Comparison of ENCODE assay signal across 25 cellular contexts in the genomic region with DNA sequence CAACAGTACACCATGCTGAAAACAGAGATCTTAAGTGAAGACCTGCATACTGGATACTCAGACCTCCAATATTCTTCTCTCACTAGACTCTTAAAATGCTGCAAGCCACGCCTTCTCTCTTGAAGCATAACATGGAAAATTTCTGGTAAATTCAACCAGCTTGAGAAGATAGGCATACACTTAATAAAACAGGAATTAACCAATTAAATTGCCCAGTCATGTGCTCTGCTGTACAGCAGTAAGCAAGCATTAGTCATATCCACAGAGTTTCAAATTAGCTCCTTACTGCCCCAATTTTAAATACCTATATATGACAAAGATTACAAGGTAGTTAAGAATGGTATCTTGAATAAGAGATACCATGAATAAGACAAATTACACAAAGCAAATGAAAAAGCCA. TPM values are rescaled to one million over a fixed set of nuclear protein-coding genes. Genes with fewer than 3 reads are reported as not detected.
DNase-seq lines count a peak whose midpoint lies in the region; ATAC-seq, FAIRE-seq and TF ChIP-seq lines count a peak whose summit lies in the region.
"Had no signal": no experiment of that assay in that cellular context is flagged by ENCODE, and none has a peak within 500 bp of the region (broad histone marks: within the 10 kb centered on the region; RNA-seq: fewer than 3 reads in every experiment).

No MANE protein-coding gene starts in this region.

- H3K27ac ChIP-seq in GM23338 (ENCODE audit: low read depth) (no peak overlapping the region), astrocyte (ENCODE audit: low read depth, low read length) (no peak overlapping the region), right atrium auricular region (no peak overlapping the region)
- H3K27ac ChIP-seq: BLaER1 treated with 17β-estradiol and CSF1 and Interleukin-3, amounts not matched to agents 10 nM and 100 nM; HL-60 had no signal

- no peak overlapping the region for H3K4me3 ChIP-seq in GM23338
- no peak overlapping the region for H3K4me3 ChIP-seq in astrocyte (ENCODE audit: insufficient read depth, low read depth, low read length)
- no peak overlapping the region for H3K4me3 ChIP-seq in right atrium auricular region
- H3K4me3 ChIP-seq: BLaER1 treated with 17β-estradiol and CSF1 and Interleukin-3, amounts not matched to agents 10 nM and 100 nM had no signal

- H4K20me1 ChIP-seq in GM23338 (replicated peaks; ENCODE audit: insufficient read depth) (no peaks in the 10 kb centered on the region), astrocyte (ENCODE audit: insufficient read depth, low read length) (no peaks in the 10 kb centered on the region)
- H4K20me1 ChIP-seq: BLaER1 treated with 17β-estradiol and CSF1 and Interleukin-3, amounts not matched to agents 10 nM and 100 nM had no signal

- no peaks in the 10 kb centered on the region for H3K27me3 Mint-ChIP-seq in GM23338 (ENCODE audit: insufficient read depth, low read depth, poor library complexity)
- H3K27me3 Mint-ChIP-seq in astrocyte (ENCODE audit: low read depth, unreplicated experiment): no peaks in the 10 kb centered on the region

- H3K4me3 Mint-ChIP-seq in GM23338: no peak overlapping the region
- no peak overlapping the region for H3K4me3 Mint-ChIP-seq in astrocyte (ENCODE audit: unreplicated experiment)
- H3K4me3 Mint-ChIP-seq: CD8-positive, alpha-beta T cell; H9 had no signal

- H3K36me3 Mint-ChIP-seq in GM23338 (ENCODE audit: low read depth) (no peaks in the 10 kb centered on the region), astrocyte (ENCODE audit: low read depth, unreplicated experiment) (no peaks in the 10 kb centered on the region)
- H3K36me3 Mint-ChIP-seq: CD8-positive, alpha-beta T cell had no signal

- H3K9me3 Mint-ChIP-seq in GM23338: no peaks in the 10 kb centered on the region
- H3K9me3 Mint-ChIP-seq in astrocyte (ENCODE audit: unreplicated experiment): no peaks in the 10 kb centered on the region
- H3K9me3 Mint-ChIP-seq: CD8-positive, alpha-beta T cell; H9 had no signal

- H3F3A ChIP-seq in GM23338 (replicated peaks; ENCODE audit: low read depth): no peaks in the 10 kb centered on the region

- H3K9me3 ChIP-seq in astrocyte (ENCODE audit: insufficient read depth, low read depth, low read length): no peaks in the 10 kb centered on the region
- no peaks in the 10 kb centered on the region for H3K9me3 ChIP-seq in right atrium auricular region
- H3K9me3 ChIP-seq: BLaER1 treated with 17β-estradiol and CSF1 and Interleukin-3, amounts not matched to agents 10 nM and 100 nM had no signal

- H3K4me1 ChIP-seq in GM23338 (ENCODE audit: insufficient read depth) (no peaks in the 10 kb centered on the region), astrocyte (ENCODE audit: insufficient read depth, low read length) (no peaks in the 10 kb centered on the region), right atrium auricular region (no peaks in the 10 kb centered on the region)
- H3K4me1 ChIP-seq: BLaER1 treated with 17β-estradiol and CSF1 and Interleukin-3, amounts not matched to agents 10 nM and 100 nM had no signal

- intact Hi-C loops in head of caudate nucleus (cut with DNase I): no loop called here

- no peak for DNase-seq in GM23338 (ENCODE audit: low spot score)
- peak; percentile 1 for DNase-seq in astrocyte (ENCODE audit: low read depth)
- peak; percentile 12 for DNase-seq in fibroblast of gingiva (ENCODE audit: low read depth)
- DNase-seq in right atrium auricular region (ENCODE audit: low spot score): no peak
- no peak for DNase-seq in head of caudate nucleus
- DNase-seq: CD8-positive, alpha-beta T cell; DMS153; GDM1; H9; KG1; MV-4-11; NCI-H1417; NCI-H1694 treated with DMSO at 0.1 percent for 48 hours; NCI-H2081 treated with DMSO at 0.1 percent for 48 hours; NCI-H2171 treated with DMSO at 0.1 percent for 48 hours; NCI-H526; OCI-M1 had no signal

- H3K4me2 ChIP-seq in GM23338 (no peak overlapping the region), astrocyte (ENCODE audit: low read length) (no peak overlapping the region)
- H3K4me2 ChIP-seq: BLaER1 treated with 17β-estradiol and CSF1 and Interleukin-3, amounts not matched to agents 10 nM and 100 nM had no signal

- H3K27ac Mint-ChIP-seq in GM23338 (no peak overlapping the region), astrocyte (ENCODE audit: unreplicated experiment) (no peak overlapping the region)
- H3K27ac Mint-ChIP-seq: CD8-positive, alpha-beta T cell; H9 had no signal

- H2AFZ ChIP-seq in GM23338 (peak overlapping the region; percentile 19; the same call in 1 of the 2 replicates), astrocyte (ENCODE audit: low read depth, low read length) (no peak overlapping the region)

- H3K27me3 ChIP-seq in GM23338 (ENCODE audit: insufficient read depth) (no peaks in the 10 kb centered on the region), astrocyte (ENCODE audit: insufficient read depth, low read length) (no peaks in the 10 kb centered on the region), right atrium auricular region (no peaks in the 10 kb centered on the region)
- H3K27me3 ChIP-seq: BLaER1 treated with 17β-estradiol and CSF1 and Interleukin-3, amounts not matched to agents 10 nM and 100 nM had no signal

- no peak for FAIRE-seq in astrocyte (lab: Jason Lieb, UNC)
- FAIRE-seq: GM18507 had no signal

- H3K4me1 Mint-ChIP-seq in GM23338 (no peaks in the 10 kb centered on the region; the same call in 2 of the 3 replicates), astrocyte (ENCODE audit: low read depth, unreplicated experiment) (no peaks in the 10 kb centered on the region)
- H3K4me1 Mint-ChIP-seq: H9 had no signal

- TF ChIP-seq CTCF in GM23338 (conservative IDR thresholded peaks at IDR 0.05; ENCODE audit: low read depth in 2 of 2): no peak
- no peak for TF ChIP-seq CTCF in astrocyte (IDR thresholded peaks at IDR 0.05; ENCODE audit: insufficient read depth, low read depth, low read length)
- no peak for TF ChIP-seq CTCF in right atrium auricular region (IDR thresholded peaks at IDR 0.05)

- H3K79me2 ChIP-seq in GM23338 (replicated peaks; ENCODE audit: insufficient read depth): no peaks in the 10 kb centered on the region
- H3K79me2 ChIP-seq in astrocyte (ENCODE audit: insufficient read depth, low read length): no peaks in the 10 kb centered on the region

- ATAC-seq in GM23338 (no peak), GM19455 (IDR thresholded peaks at IDR 0.05; ENCODE audit: unreplicated experiment) (no peak), GM21717 (IDR thresholded peaks at IDR 0.05; ENCODE audit: unreplicated experiment) (no peak)
- ATAC-seq: CD8-positive, alpha-beta T cell; Right ventricle myocardium inferior had no signal

- no peak overlapping the region for H3K9ac ChIP-seq in astrocyte (ENCODE audit: low read length)
- H3K9ac ChIP-seq: BLaER1 treated with 17β-estradiol and CSF1 and Interleukin-3, amounts not matched to agents 10 nM and 100 nM had no signal

- no peaks in the 10 kb centered on the region for H3K9me2 ChIP-seq in GM23338 (ENCODE audit: insufficient read depth)

- no peaks in the 10 kb centered on the region for H3K36me3 ChIP-seq in GM23338 (ENCODE audit: insufficient read depth)
- H3K36me3 ChIP-seq in astrocyte (ENCODE audit: insufficient read depth, low read length): no peaks in the 10 kb centered on the region
- H3K36me3 ChIP-seq in right atrium auricular region: no peaks in the 10 kb centered on the region
- H3K36me3 ChIP-seq: BLaER1 treated with 17β-estradiol and CSF1 and Interleukin-3, amounts not matched to agents 10 nM and 100 nM had no signal

TF ChIP-seq in GM23338, 12 proteins besides CTCF, POLR2A, EP300 and RAD21 (continues in another document):
- no peak for TF ChIP-seq ETS1 (IDR thresholded peaks at IDR 0.05)
- TF ChIP-seq ZNF331 (CRISPR knock-in tag; IDR thresholded peaks at IDR 0.05; ENCODE audit: low read depth): no peak
- no peak for TF ChIP-seq CREB1 (CRISPR knock-in tag; IDR thresholded peaks at IDR 0.05; ENCODE audit: low read depth)
- no peak for TF ChIP-seq POLR2AphosphoS5 (IDR thresholded peaks at IDR 0.05; ENCODE audit: low read depth)

RNA-seq across cellular contexts. Expression of gene C6orf58, which starts 53.8 kb away (rescaled TPM):
- not detected in 2 replicates for total RNA-seq in GM23338 (2014; rRNA removed; shearing (Covaris generic))
- polyA plus RNA-seq in GM23338 (2016; fragmentation: Nextera tagmentation; extraction: Ambion mirVana): 0.18 TPM in 1 of 2 replicates, not detected in the other
- total RNA-seq in astrocyte (not detected in 2 replicates), right atrium auricular region (not detected)
- total RNA-seq: CD8-positive, alpha-beta T cell; H9; HT-29; Right ventricle myocardium inferior; SK-MEL-5 had no signal

Comparison
In these comparisons a context has a peak if more than half of its experiments do, and no peak if none do; other contexts are left out.
1. DNase-seq: peak in astrocyte (single experiment) and fibroblast of gingiva (single experiment); none in GM23338 (single experiment), right atrium auricular region (single experiment) and head of caudate nucleus (0 of 42).